Comparison of ENCODE assay signal across 8 cellular contexts in genomic region chr11:96342131-96342970, GRCh38. TPM values are rescaled to one million over a fixed set of nuclear protein-coding genes. Genes with fewer than 3 reads are reported as not detected.
DNase-seq lines count a peak whose midpoint lies in the region; ATAC-seq and TF ChIP-seq lines count a peak whose summit lies in the region.

No MANE protein-coding gene starts in this region.

- peak overlapping the region; percentile 89 for H3K4me2 ChIP-seq in MM.1S (ENCODE audit: low read depth, low read length)

- no peaks in the 10 kb centered on the region for H4K20me1 ChIP-seq in MM.1S (ENCODE audit: insufficient read depth, low read length)

- no peaks in the 10 kb centered on the region for H3K36me3 ChIP-seq in CD4-positive, CD25-positive, alpha-beta regulatory T cell (ENCODE audit: control insufficient read depth, insufficient read depth, low read length)
- no peaks in the 10 kb centered on the region for H3K36me3 ChIP-seq in MM.1S (replicated peaks; ENCODE audit: insufficient read depth, low read length)
- no peaks in the 10 kb centered on the region for H3K36me3 ChIP-seq in lung (ENCODE audit: control insufficient read depth in 2 of 2, insufficient read depth in 2 of 2, low read length in 2 of 2)

- no peaks in the 10 kb centered on the region for H3K9me3 ChIP-seq in CD4-positive, CD25-positive, alpha-beta regulatory T cell (ENCODE audit: control insufficient read depth in 2 of 2, low read length in 2 of 2)
- H3K9me3 ChIP-seq in MM.1S (replicated peaks; ENCODE audit: insufficient read depth, low read length) = no peaks in the 10 kb centered on the region
- no peaks in the 10 kb centered on the region for H3K9me3 ChIP-seq in lung (ENCODE audit: control insufficient read depth in 2 of 2, insufficient read depth in 1 of 2, low read length in 1 of 2)

- peak overlapping the region; percentile 75 for H3K27ac ChIP-seq in CD4-positive, CD25-positive, alpha-beta regulatory T cell (ENCODE audit: insufficient read depth, low read length, poor library complexity, severe bottlenecking)
- H3K27ac ChIP-seq in MM.1S (ENCODE audit: low read length) (peak overlapping the region; percentile 81; the same call in 1 of the 2 replicates), lung (ENCODE audit: low read depth in 1 of 2, low read length in 1 of 2) (peak overlapping the region; percentile 62 to 90)

- no peak for ATAC-seq in CD4-positive, CD25-positive, alpha-beta regulatory T cell (ENCODE audit: low read depth in 2 of 2)
- no peak for ATAC-seq in lung (ENCODE audit: insufficient read depth, low FRiP score)

- no peaks in the 10 kb centered on the region for H3K27me3 Mint-ChIP-seq in CD4-positive, CD25-positive, alpha-beta regulatory T cell
- H3K27me3 Mint-ChIP-seq in type B pancreatic cell = no peaks in the 10 kb centered on the region

- no peak for TF ChIP-seq CTCF in MM.1S (IDR thresholded peaks at IDR 0.05; ENCODE audit: low read length)
- no peak for TF ChIP-seq CTCF in lung (IDR thresholded peaks at IDR 0.05; ENCODE audit: control extremely low read depth, extremely low read depth)
- no peak for TF ChIP-seq CTCF in type B pancreatic cell (conservative IDR thresholded peaks at IDR 0.05)

- no peaks in the 10 kb centered on the region for H3K27me3 ChIP-seq in CD4-positive, CD25-positive, alpha-beta regulatory T cell (ENCODE audit: control insufficient read depth, insufficient read depth, low read length)
- H3K27me3 ChIP-seq in MM.1S (replicated peaks; ENCODE audit: insufficient read depth, low read length) (no peaks in the 10 kb centered on the region), lung (ENCODE audit: control insufficient read depth, insufficient read depth) (no peaks in the 10 kb centered on the region)

- H3K79me2 ChIP-seq in MM.1S (ENCODE audit: low read length) = peaks cover 53% of the 10 kb centered on the region

- H3K9me2 ChIP-seq in MM.1S (replicated peaks; ENCODE audit: insufficient read depth, low read length) = no peaks in the 10 kb centered on the region

- H3F3A ChIP-seq in MM.1S (ENCODE audit: insufficient read depth, low read length) = peaks cover 53% of the 10 kb centered on the region

- peaks cover 22 to 43% (median 33%) of the 10 kb centered on the region in 4 donors for H3K4me1 Mint-ChIP-seq in CD4-positive, CD25-positive, alpha-beta regulatory T cell
- peaks cover 46% of the 10 kb centered on the region for H3K4me1 Mint-ChIP-seq in type B pancreatic cell (ENCODE audit: unreplicated experiment)

- H3K4me1 ChIP-seq in CD4-positive, CD25-positive, alpha-beta regulatory T cell (ENCODE audit: control insufficient read depth, insufficient read depth, low read length, poor library complexity, severe bottlenecking) = peaks cover 55% of the 10 kb centered on the region
- H3K4me1 ChIP-seq in MM.1S (ENCODE audit: low read length) (peaks cover 22% of the 10 kb centered on the region), lung (ENCODE audit: control insufficient read depth in 2 of 2, insufficient read depth in 2 of 2, low read length in 2 of 2) (peaks cover 11 to 17% of the 10 kb centered on the region in 2 donors)

- H3K9ac ChIP-seq in MM.1S (ENCODE audit: low read length) = peak overlapping the region; percentile 63

- H3K27ac Mint-ChIP-seq in CD4-positive, CD25-positive, alpha-beta regulatory T cell = peak overlapping the region; percentile 89 to 98 (median 94)
- peak overlapping the region; percentile 86 for H3K27ac Mint-ChIP-seq in type B pancreatic cell

- peak overlapping the region; percentile 95 to 99 (median 97) for H3K4me3 Mint-ChIP-seq in CD4-positive, CD25-positive, alpha-beta regulatory T cell
- H3K4me3 Mint-ChIP-seq in type B pancreatic cell = peak overlapping the region; percentile 97

- 1 to 2% methylated on average over 12 of the region's 12 CpGs for WGBS in lung, 2 donors

- H2AFZ ChIP-seq in MM.1S (ENCODE audit: low read length) = peak overlapping the region; percentile 65

- H3K9me3 Mint-ChIP-seq in CD4-positive, CD25-positive, alpha-beta regulatory T cell = peaks cover 0 to 1% (median 0%) of the 10 kb centered on the region in 7 donors
- no peaks in the 10 kb centered on the region for H3K9me3 Mint-ChIP-seq in type B pancreatic cell

- peak overlapping the region; percentile 98 for H3K4me3 ChIP-seq in CD4-positive, CD25-positive, alpha-beta regulatory T cell (ENCODE audit: low read depth, low read length)
- peak overlapping the region; percentile 86 for H3K4me3 ChIP-seq in MM.1S (ENCODE audit: low read length)
- H3K4me3 ChIP-seq in lung = peak overlapping the region; percentile 42

- peak in 1 of 3 donors; percentile 54 for DNase-seq in CD4-positive, CD25-positive, alpha-beta regulatory T cell
- DNase-seq in MM.1S (peak; percentile 27), lung (ENCODE audit: low spot score) (no peak), type B pancreatic cell (ENCODE audit: extremely low spot score, unreplicated experiment) (no peak), NCI-H1694 (lab: John Stamatoyannopoulos, UW) (no peak), globus pallidus (ENCODE audit: low spot score) (no peak)
- peak; percentile 1 for DNase-seq in central memory CD4-positive, alpha-beta T cell
- no peak for DNase-seq in stimulated activated CD4-positive, alpha-beta T cell treated with anti-CD3 and anti-CD28 coated beads, Interleukin-4, amount 100 ng/mL, for 4 hours

- H3K36me3 Mint-ChIP-seq in CD4-positive, CD25-positive, alpha-beta regulatory T cell = peaks cover 5% of the 10 kb centered on the region
- peaks cover 6% of the 10 kb centered on the region for H3K36me3 Mint-ChIP-seq in type B pancreatic cell

RNA-seq across cellular contexts. Expression of gene MAML2, which starts 0.6 kb away (rescaled TPM):
- 35.6 TPM for total RNA-seq in CD4-positive, CD25-positive, alpha-beta regulatory T cell
- polyA plus RNA-seq in CD4-positive, CD25-positive, alpha-beta regulatory T cell = 1 to 10 TPM; 4.1 to 9.3 (median 7.8) TPM
- total RNA-seq in lung (10 to 100 TPM; 20.5 to 41.8 TPM), type B pancreatic cell (ENCODE audit: low replicate concordance) (20.8 and 33.6 TPM in 2 replicates)
- 1 to 10 TPM; 3.8 to 6.9 TPM for polyA plus RNA-seq in lung

RNA-seq across cellular contexts. Expression of gene CCDC82, which starts 47.4 kb away (rescaled TPM):
- total RNA-seq in CD4-positive, CD25-positive, alpha-beta regulatory T cell = 37.3 TPM
- polyA plus RNA-seq in CD4-positive, CD25-positive, alpha-beta regulatory T cell = 10 to 100 TPM; 22.2 to 27.8 (median 24.8) TPM
- 10 to 100 TPM; 23.7 to 46.9 TPM for total RNA-seq in lung
- polyA plus RNA-seq in lung = 10 to 100 TPM; 16.4 to 34.8 TPM
- 15.2 and 21.7 TPM in 2 replicates for total RNA-seq in type B pancreatic cell (ENCODE audit: low replicate concordance)

RNA-seq across cellular contexts. Expression of gene JRKL, which starts 47.5 kb away (rescaled TPM):
- total RNA-seq in CD4-positive, CD25-positive, alpha-beta regulatory T cell = 4.4 TPM
- 1 to 10 TPM; 2.1 to 5.3 (median 3.2) TPM for polyA plus RNA-seq in CD4-positive, CD25-positive, alpha-beta regulatory T cell
- total RNA-seq in lung (10 to 100 TPM in 1 of 2 donors, 1 to 10 TPM in 1; 9.4 to 20.2 TPM), type B pancreatic cell (ENCODE audit: low replicate concordance) (11.5 and 13.9 TPM in 2 replicates)
- 1 to 10 TPM; 5.1 to 6.5 TPM for polyA plus RNA-seq in lung

Comparison
In these comparisons a context has a peak if more than half of its experiments do, and no peak if none do; other contexts are left out.
1. DNase-seq: peak in MM.1S (single experiment) and central memory CD4-positive, alpha-beta T cell (single experiment); none in lung (single experiment), type B pancreatic cell (single experiment), NCI-H1694 (single experiment), globus pallidus (single experiment) and stimulated activated CD4-positive, alpha-beta T cell treated with anti-CD3 and anti-CD28 coated beads, Interleukin-4, amount 100 ng/mL, for 4 hours (0 of 2).
2. H3K4me3 ChIP-seq: peak in every context shown above with its lines; median percentile 98 in CD4-positive, CD25-positive, alpha-beta regulatory T cell; 86 in MM.1S; 42 in lung.
3. Peak in every context shown above with its lines, with median percentiles within 50 percentile points of each other: H3K27ac ChIP-seq.